In genomic region chr6:324729-325125, GRCh38 we compare ENCODE assay signal across 26 cellular contexts. TPM values are rescaled to one million over a fixed set of nuclear protein-coding genes. Genes with fewer than 3 reads are reported as not detected.
DNase-seq lines count a peak whose midpoint lies in the region; ATAC-seq and TF ChIP-seq lines count a peak whose summit lies in the region.
"Had no signal": no experiment of that assay in that cellular context is flagged by ENCODE, and none has a peak within 500 bp of the region (broad histone marks: within the 10 kb centered on the region; RNA-seq: fewer than 3 reads in every experiment).

No MANE protein-coding gene starts in this region.

- peaks cover 7% of the 10 kb centered on the region for H3K36me3 Mint-ChIP-seq in glutamatergic neuron (ENCODE audit: unreplicated experiment)
- H3K36me3 Mint-ChIP-seq: brain had no signal

- POLR2A ChIA-PET in IMR-90 (lab: Charles Lee; ENCODE audit: unreplicated experiment) = no interaction called here

- no peak overlapping the region for H2AK9ac ChIP-seq in IMR-90 (replicated peaks; ENCODE audit: low read depth, low read length, poor library complexity)

- H3K14ac ChIP-seq in IMR-90 (replicated peaks; ENCODE audit: low read depth, low read length) = no peak overlapping the region

- no peak overlapping the region for H3K23ac ChIP-seq in IMR-90 (ENCODE audit: low read depth, low read length)

- H3K4me1 Mint-ChIP-seq in glutamatergic neuron (ENCODE audit: low read depth, unreplicated experiment) = peaks cover 14% of the 10 kb centered on the region
- H3K4me1 Mint-ChIP-seq: brain had no signal

- no peak overlapping the region for H2BK5ac ChIP-seq in IMR-90 (ENCODE audit: low read depth, low read length, poor library complexity, severe bottlenecking)

- H3K79me1 ChIP-seq in IMR-90 (ENCODE audit: low read depth in 1 of 2, low read length in 2 of 2) = 0 out of 4 replicates have a peak, but pooled peaks cover 0 to 3% of the 10 kb centered on the region in 2 experiments

- no peak for TF ChIP-seq CTCF in IMR-90 (conservative IDR thresholded peaks at IDR 0.05; ENCODE audit: low read depth, low read length)
- TF ChIP-seq CTCF in glutamatergic neuron (IDR thresholded peaks at IDR 0.05; ENCODE audit: partially characterized antibody, unreplicated experiment) = no peak

- ATAC-seq in IMR-90 (ENCODE audit: low read depth) = no peak
- no peak for ATAC-seq in HG02678 (IDR thresholded peaks at IDR 0.05; ENCODE audit: unreplicated experiment)
- no peak for ATAC-seq in GM18517 (IDR thresholded peaks at IDR 0.05; ENCODE audit: unreplicated experiment)
- ATAC-seq: activated CD8-positive, alpha-beta T cell treated with anti-CD3 and anti-CD28 coated beads, Interleukin-2, amount 10 ng/mL, durations not matched to agents 7 days and 5 days; activated T-helper 17 cell treated with anti-CD3 and anti-CD28 coated beads, Interleukin-2, amount 50 U/mL, for 72 hours; stimulated activated effector memory CD8-positive, alpha-beta T cell treated with anti-CD3 and anti-CD28 coated beads, Interleukin-12 subunit alpha, Interleukin-12 subunit beta, amount 100 ng/mL, for 72 hours had no signal

- no peaks in the 10 kb centered on the region; the same call in 1 of the 2 replicates for H4K20me1 ChIP-seq in IMR-90 (ENCODE audit: insufficient read depth, low read length)

- TF ChIP-seq POLR2A in IMR-90 (IDR thresholded peaks at IDR 0.05; ENCODE audit: low read depth, low read length) = no peak

- BruUV-seq in IMR-90 (replicated peaks; lab: Mats Ljungman, UMichigan) = no TSS peak

- H3K4me3 ChIP-seq in IMR-90 (ENCODE audit: insufficient read depth, low read depth, low read length) = no peak overlapping the region
- H3K4me3 ChIP-seq: adrenal gland, esophagus muscularis mucosa, heart right ventricle had no signal

- no peak overlapping the region for H3K4ac ChIP-seq in IMR-90 (ENCODE audit: low read depth, low read length)

- TF ChIP-seq RAD21 in IMR-90 (IDR thresholded peaks at IDR 0.05; ENCODE audit: low read length) = no peak

- no peak overlapping the region for H2AK5ac ChIP-seq in IMR-90 (ENCODE audit: low read depth, low read length)

- no peak overlapping the region for H3K4me3 Mint-ChIP-seq in glutamatergic neuron (ENCODE audit: unreplicated experiment)
- H3K4me3 Mint-ChIP-seq: activated CD8-positive, alpha-beta T cell treated with anti-CD3 and anti-CD28 coated beads, Interleukin-2, amount 10 ng/mL, durations not matched to agents 7 days and 5 days; activated naive CD4-positive, alpha-beta T cell treated with anti-CD3 and anti-CD28 coated beads, Interleukin-2, amount 10 ng/mL, durations not matched to agents 7 days and 5 days; activated T-helper 17 cell treated with anti-CD3 and anti-CD28 coated beads, Interleukin-2, amount 50 U/mL, for 72 hours; brain; memory B cell; stimulated activated effector memory CD8-positive, alpha-beta T cell treated with anti-CD3 and anti-CD28 coated beads, Interleukin-12 subunit alpha, Interleukin-12 subunit beta, amount 100 ng/mL, for 72 hours; T-helper 1 cell treated with Interleukin-12 subunit alpha and Interleukin-12 subunit beta and Interleukin-4 antibody, amounts not matched to agents 30 μg/mL and 1 μg/mL, for 36 hours; type B pancreatic cell had no signal

- H3K9ac ChIP-seq in IMR-90 (ENCODE audit: low read depth, low read length) = no peak overlapping the region
- H3K9ac ChIP-seq: SK-N-SH had no signal

- H4K91ac ChIP-seq in IMR-90 (ENCODE audit: insufficient read depth, low read depth, low read length) = no peak overlapping the region

- H3K18ac ChIP-seq in IMR-90 (ENCODE audit: low read depth, low read length) = no peak overlapping the region

- H4K8ac ChIP-seq in IMR-90 (ENCODE audit: low read depth in 2 of 2, low read length in 2 of 2) = no peak overlapping the region

- H3K4me2 ChIP-seq in IMR-90 (ENCODE audit: low read depth, low read length) = no peak overlapping the region
- H3K4me2 ChIP-seq: SK-N-SH had no signal

- H3K9me3 ChIP-seq in IMR-90 (ENCODE audit: control insufficient read depth, insufficient read depth, low read length) = peaks cover 2% of the 10 kb centered on the region; the same call in 1 of the 2 replicates
- H3K9me3 ChIP-seq: adrenal gland, esophagus muscularis mucosa, heart right ventricle, SK-N-SH had no signal

- peaks cover 26% of the 10 kb centered on the region for H3K9me3 Mint-ChIP-seq in glutamatergic neuron (ENCODE audit: unreplicated experiment)
- H3K9me3 Mint-ChIP-seq: activated naive CD4-positive, alpha-beta T cell treated with anti-CD3 and anti-CD28 coated beads, Interleukin-2, amount 10 ng/mL, durations not matched to agents 7 days and 5 days; activated T-helper 17 cell treated with anti-CD3 and anti-CD28 coated beads, Interleukin-2, amount 50 U/mL, for 72 hours; memory B cell; stimulated activated effector memory CD8-positive, alpha-beta T cell treated with anti-CD3 and anti-CD28 coated beads, Interleukin-12 subunit alpha, Interleukin-12 subunit beta, amount 100 ng/mL, for 72 hours; T-helper 1 cell treated with Interleukin-12 subunit alpha and Interleukin-12 subunit beta and Interleukin-4 antibody, amounts not matched to agents 30 μg/mL and 1 μg/mL, for 36 hours; type B pancreatic cell had no signal

- no peak overlapping the region for H3K27ac Mint-ChIP-seq in glutamatergic neuron (ENCODE audit: unreplicated experiment)
- H3K27ac Mint-ChIP-seq: activated CD8-positive, alpha-beta T cell treated with anti-CD3 and anti-CD28 coated beads, Interleukin-2, amount 10 ng/mL, durations not matched to agents 7 days and 5 days; activated naive CD4-positive, alpha-beta T cell treated with anti-CD3 and anti-CD28 coated beads, Interleukin-2, amount 10 ng/mL, durations not matched to agents 7 days and 5 days; activated T-helper 17 cell treated with anti-CD3 and anti-CD28 coated beads, Interleukin-2, amount 50 U/mL, for 72 hours; memory B cell; stimulated activated effector memory CD8-positive, alpha-beta T cell treated with anti-CD3 and anti-CD28 coated beads, Interleukin-12 subunit alpha, Interleukin-12 subunit beta, amount 100 ng/mL, for 72 hours; T-helper 1 cell treated with Interleukin-12 subunit alpha and Interleukin-12 subunit beta and Interleukin-4 antibody, amounts not matched to agents 30 μg/mL and 1 μg/mL, for 36 hours; type B pancreatic cell had no signal

- peak; percentile 14 for DNase-seq in ELF-1 (ENCODE audit: low read depth, low spot score)
- no peak for DNase-seq in IMR-90
- DNase-seq in glutamatergic neuron = peak; percentile 62
- DNase-seq in retina = peak; percentile 28
- no peak for DNase-seq in hippocampal formation (lab: John Stamatoyannopoulos, UW)
- no peak for DNase-seq in NCI-H1436 (lab: John Stamatoyannopoulos, UW)
- DNase-seq: activated CD8-positive, alpha-beta T cell treated with anti-CD3 and anti-CD28 coated beads, Interleukin-2, amount 10 ng/mL, durations not matched to agents 7 days and 5 days; activated naive CD4-positive, alpha-beta T cell treated with anti-CD3 and anti-CD28 coated beads, Interleukin-2, amount 10 ng/mL, durations not matched to agents 7 days and 5 days; adrenal gland; C1 segment of cervical spinal cord; cerebellar nuclear complex; foreskin fibroblast; heart right ventricle; NCI-H1694; NCI-H446 treated with DMSO at 0.1 percent for 48 hours; NCI-H82; SK-N-SH had no signal

- no peak overlapping the region for H2BK120ac ChIP-seq in IMR-90 (ENCODE audit: low read depth, low read length)

- H2BK15ac ChIP-seq in IMR-90 (ENCODE audit: low read depth, low read length) = no peak overlapping the region

- H3K56ac ChIP-seq in IMR-90 (ENCODE audit: extremely low read depth, insufficient read depth, low read length) = no peak overlapping the region

- peaks cover 9% of the 10 kb centered on the region for H3K4me1 ChIP-seq in IMR-90 (ENCODE audit: control insufficient read depth, insufficient read depth, low read length)

- in situ Hi-C loops in IMR-90 (cut with MboI; ENCODE audit: low sequenced_read_pairs) = no loop called here

- intact Hi-C loops in IMR-90 (cut with micrococcal nuclease) = no loop called here

- H2BK20ac ChIP-seq in IMR-90 (ENCODE audit: low read depth, low read length) = no peak overlapping the region

- dilution Hi-C loops in IMR-90 (cut with HindIII; ENCODE audit: low sequenced_read_pairs, unreplicated experiment) = no loop called here

- no peak overlapping the region for H3K27ac ChIP-seq in IMR-90 (ENCODE audit: insufficient read depth, low read length)
- H3K27ac ChIP-seq: adrenal gland, esophagus muscularis mucosa, heart right ventricle had no signal

- no peaks in the 10 kb centered on the region; the same call in 1 of the 2 replicates for H3K9me1 ChIP-seq in IMR-90 (ENCODE audit: insufficient read depth, low read length)

- H2AFZ ChIP-seq in IMR-90 (replicated peaks; ENCODE audit: low read length, poor library complexity) = peak overlapping the region; percentile 18

- CTCF ChIA-PET in IMR-90 (lab: Yijun Ruan, JAX) = no interaction called here

- H3K36me3 ChIP-seq in IMR-90 (ENCODE audit: control insufficient read depth, insufficient read depth, low read length) = no peaks in the 10 kb centered on the region
- H3K36me3 ChIP-seq: adrenal gland had no signal

- H3K27me3 ChIP-seq in IMR-90 (ENCODE audit: control insufficient read depth, insufficient read depth, low read length) = no peaks in the 10 kb centered on the region
- H3K27me3 ChIP-seq: adrenal gland, heart right ventricle had no signal

- peaks cover 11% of the 10 kb centered on the region for H3K27me3 Mint-ChIP-seq in glutamatergic neuron (ENCODE audit: unreplicated experiment)
- H3K27me3 Mint-ChIP-seq: activated T-helper 17 cell treated with anti-CD3 and anti-CD28 coated beads, Interleukin-2, amount 50 U/mL, for 72 hours; memory B cell; type B pancreatic cell had no signal

- WGBS in IMR-90 (ENCODE audit: extremely low coverage in 2 of 2, insufficient read length in 1 of 2), 2 experiments = 89% methylated on average over 6 of the region's 11 CpGs; no CpG with 5 or more reads in 1 of the 2 experiments

- H4K5ac ChIP-seq in IMR-90 (ENCODE audit: low read depth, low read length) = no peak overlapping the region

TF ChIP-seq in IMR-90, 13 proteins besides CTCF, POLR2A, EP300 and RAD21 (continues in another document):
- TF ChIP-seq MXI1 (IDR thresholded peaks at IDR 0.05; ENCODE audit: borderline replicate concordance, low read depth, low read length) (no peak), CEBPB (IDR thresholded peaks at IDR 0.05; ENCODE audit: low read depth, low read length) (no peak), MAZ (IDR thresholded peaks at IDR 0.05; ENCODE audit: borderline replicate concordance, low read depth, low read length) (no peak), BHLHE40 (IDR thresholded peaks at IDR 0.05; ENCODE audit: low read depth, low read length) (no peak)

RNA-seq across cellular contexts. Expression of gene DUSP22, which starts 32.4 kb away (rescaled TPM):
- 6.9 and 8.2 TPM in 2 replicates for total RNA-seq in IMR-90 (2012; rRNA removed)
- polyA plus RNA-seq in IMR-90 (2012; rRNA removed) = 5.5 and 7.1 TPM in 2 replicates
- 5.5 and 6.3 TPM in 2 replicates for polyA plus RNA-seq in IMR-90 (2012; cell fraction: cytosol; rRNA removed)
- polyA plus RNA-seq in IMR-90 (2012; cell fraction: nucleus; rRNA removed; ENCODE audit: low replicate concordance) = 25.6 and 29.1 TPM in 2 replicates
- 40.4 TPM for total RNA-seq in glutamatergic neuron (ENCODE audit: unreplicated experiment)

Comparison
In these comparisons a context has a peak if more than half of its experiments do, and no peak if none do; other contexts are left out.
1. DNase-seq: peak in ELF-1 (single experiment), glutamatergic neuron (single experiment) and retina (single experiment); none in IMR-90 (single experiment), hippocampal formation (0 of 2) and NCI-H1436 (single experiment).